1 cellular context compared by ENCODE assay signal in genomic region chr7:133081605-133082389, GRCh38.
TF ChIP-seq lines count a peak whose summit lies in the region.

Gene CHCHD3 (minus strand): TSS chr7:133082090. CDS start chr7:133081937, 153 bp downstream.

TF ChIP-seq in K562, 482 proteins besides CTCF, POLR2A, EP300 and RAD21 (continued from another document and continues in another):
- TF ChIP-seq SMARCE1 (IDR thresholded peaks at IDR 0.05), result no peak; the same call in 1 of the 2 replicates
- no peak for TF ChIP-seq ZNF347 (CRISPR knock-in tag; IDR thresholded peaks at IDR 0.05; ENCODE audit: low read depth)
- TF ChIP-seq HMG20A (CRISPR knock-in tag; conservative IDR thresholded peaks at IDR 0.05), result no peak
- peak; percentile 76 for TF ChIP-seq CHD2 (IDR thresholded peaks at IDR 0.05; ENCODE audit: low read depth, low read length)
- no peak for TF ChIP-seq FOXJ3 (CRISPR knock-in tag; IDR thresholded peaks at IDR 0.05)
- no peak for TF ChIP-seq FUS (optimal IDR thresholded peaks at IDR 0.05; ENCODE audit: low read depth, low read length)
- no peak for TF ChIP-seq ZNF316 (IDR thresholded peaks at IDR 0.05)
- TF ChIP-seq, protein P1, sequence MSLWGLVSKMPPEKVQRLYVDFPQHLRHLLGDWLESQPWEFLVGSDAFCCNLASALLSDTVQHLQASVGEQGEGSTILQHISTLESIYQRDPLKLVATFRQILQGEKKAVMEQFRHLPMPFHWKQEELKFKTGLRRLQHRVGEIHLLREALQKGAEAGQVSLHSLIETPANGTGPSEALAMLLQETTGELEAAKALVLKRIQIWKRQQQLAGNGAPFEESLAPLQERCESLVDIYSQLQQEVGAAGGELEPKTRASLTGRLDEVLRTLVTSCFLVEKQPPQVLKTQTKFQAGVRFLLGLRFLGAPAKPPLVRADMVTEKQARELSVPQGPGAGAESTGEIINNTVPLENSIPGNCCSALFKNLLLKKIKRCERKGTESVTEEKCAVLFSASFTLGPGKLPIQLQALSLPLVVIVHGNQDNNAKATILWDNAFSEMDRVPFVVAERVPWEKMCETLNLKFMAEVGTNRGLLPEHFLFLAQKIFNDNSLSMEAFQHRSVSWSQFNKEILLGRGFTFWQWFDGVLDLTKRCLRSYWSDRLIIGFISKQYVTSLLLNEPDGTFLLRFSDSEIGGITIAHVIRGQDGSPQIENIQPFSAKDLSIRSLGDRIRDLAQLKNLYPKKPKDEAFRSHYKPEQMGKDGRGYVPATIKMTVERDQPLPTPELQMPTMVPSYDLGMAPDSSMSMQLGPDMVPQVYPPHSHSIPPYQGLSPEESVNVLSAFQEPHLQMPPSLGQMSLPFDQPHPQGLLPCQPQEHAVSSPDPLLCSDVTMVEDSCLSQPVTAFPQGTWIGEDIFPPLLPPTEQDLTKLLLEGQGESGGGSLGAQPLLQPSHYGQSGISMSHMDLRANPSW (CRISPR knock-in tag; IDR thresholded peaks at IDR 0.05), result peak; percentile 45; the same call in 1 of the 2 replicates
- TF ChIP-seq FOXP4 (CRISPR knock-in tag; IDR thresholded peaks at IDR 0.05; ENCODE audit: borderline replicate concordance), result peak; percentile 72; the same call in 1 of the 2 replicates
- TF ChIP-seq DDX20 (tag; IDR thresholded peaks at IDR 0.05; ENCODE audit: low read depth), result no peak
- no peak; a peak in 1 of 4 replicates for TF ChIP-seq ETV6 (IDR thresholded peaks at IDR 0.05; ENCODE audit: borderline replicate concordance in 1 of 2, low read depth in 2 of 2, low read length in 1 of 2)
- no peak; the same call in 1 of the 2 replicates for TF ChIP-seq ETV6 (CRISPR knock-in tag; IDR thresholded peaks at IDR 0.05; ENCODE audit: borderline replicate concordance)
- no peak for TF ChIP-seq EGR1 (conservative IDR thresholded peaks at IDR 0.05)
- TF ChIP-seq NBN (IDR thresholded peaks at IDR 0.05; ENCODE audit: low read depth), result no peak
- TF ChIP-seq THAP7 (CRISPR knock-in tag; IDR thresholded peaks at IDR 0.05), result no peak
- no peak for TF ChIP-seq ZNF184 (CRISPR knock-in tag; IDR thresholded peaks at IDR 0.05)
- no peak for TF ChIP-seq ZNF239 (CRISPR knock-in tag; IDR thresholded peaks at IDR 0.05)
- TF ChIP-seq ZBTB26 (CRISPR knock-in tag; IDR thresholded peaks at IDR 0.05), result peak; percentile 71; the same call in 1 of the 2 replicates
- TF ChIP-seq, protein P2, sequence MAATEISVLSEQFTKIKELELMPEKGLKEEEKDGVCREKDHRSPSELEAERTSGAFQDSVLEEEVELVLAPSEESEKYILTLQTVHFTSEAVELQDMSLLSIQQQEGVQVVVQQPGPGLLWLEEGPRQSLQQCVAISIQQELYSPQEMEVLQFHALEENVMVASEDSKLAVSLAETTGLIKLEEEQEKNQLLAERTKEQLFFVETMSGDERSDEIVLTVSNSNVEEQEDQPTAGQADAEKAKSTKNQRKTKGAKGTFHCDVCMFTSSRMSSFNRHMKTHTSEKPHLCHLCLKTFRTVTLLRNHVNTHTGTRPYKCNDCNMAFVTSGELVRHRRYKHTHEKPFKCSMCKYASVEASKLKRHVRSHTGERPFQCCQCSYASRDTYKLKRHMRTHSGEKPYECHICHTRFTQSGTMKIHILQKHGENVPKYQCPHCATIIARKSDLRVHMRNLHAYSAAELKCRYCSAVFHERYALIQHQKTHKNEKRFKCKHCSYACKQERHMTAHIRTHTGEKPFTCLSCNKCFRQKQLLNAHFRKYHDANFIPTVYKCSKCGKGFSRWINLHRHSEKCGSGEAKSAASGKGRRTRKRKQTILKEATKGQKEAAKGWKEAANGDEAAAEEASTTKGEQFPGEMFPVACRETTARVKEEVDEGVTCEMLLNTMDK (IDR thresholded peaks at IDR 0.05; ENCODE audit: borderline replicate concordance, insufficient read depth, low read depth, low read length, poor library complexity, severe bottlenecking), result no peak
- no peak for TF ChIP-seq PPARD (CRISPR knock-in tag; IDR thresholded peaks at IDR 0.05)
- TF ChIP-seq CBX8 (IDR thresholded peaks at IDR 0.05; ENCODE audit: borderline replicate concordance, extremely low read depth, low read depth, low read length, poor library complexity, severe bottlenecking), result no peak
- peak; percentile 76 for TF ChIP-seq DIDO1 (tag; IDR thresholded peaks at IDR 0.05; ENCODE audit: low read depth)
- no peak; the same call in 1 of the 2 replicates for TF ChIP-seq HDAC6 (IDR thresholded peaks at IDR 0.05; ENCODE audit: low read depth, low read length)
- TF ChIP-seq ARID3A (IDR thresholded peaks at IDR 0.05; ENCODE audit: borderline replicate concordance, low read depth, low read length), result peak; percentile 67; the same call in 1 of the 2 replicates
- TF ChIP-seq, protein P3, sequence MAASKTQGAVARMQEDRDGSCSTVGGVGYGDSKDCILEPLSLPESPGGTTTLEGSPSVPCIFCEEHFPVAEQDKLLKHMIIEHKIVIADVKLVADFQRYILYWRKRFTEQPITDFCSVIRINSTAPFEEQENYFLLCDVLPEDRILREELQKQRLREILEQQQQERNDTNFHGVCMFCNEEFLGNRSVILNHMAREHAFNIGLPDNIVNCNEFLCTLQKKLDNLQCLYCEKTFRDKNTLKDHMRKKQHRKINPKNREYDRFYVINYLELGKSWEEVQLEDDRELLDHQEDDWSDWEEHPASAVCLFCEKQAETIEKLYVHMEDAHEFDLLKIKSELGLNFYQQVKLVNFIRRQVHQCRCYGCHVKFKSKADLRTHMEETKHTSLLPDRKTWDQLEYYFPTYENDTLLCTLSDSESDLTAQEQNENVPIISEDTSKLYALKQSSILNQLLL (CRISPR knock-in tag; IDR thresholded peaks at IDR 0.05; ENCODE audit: borderline replicate concordance), result no peak
- peak; percentile 63 for TF ChIP-seq TAF1 (IDR thresholded peaks at IDR 0.05; ENCODE audit: control insufficient read depth, extremely low read depth, insufficient read depth, low read length, severe bottlenecking)
- peak; percentile 66 for TF ChIP-seq CBFA2T2 (conservative IDR thresholded peaks at IDR 0.05)
- no peak for TF ChIP-seq MCM5 (IDR thresholded peaks at IDR 0.05; ENCODE audit: low read depth)
- no peak for TF ChIP-seq MEF2A (IDR thresholded peaks at IDR 0.05; ENCODE audit: control insufficient read depth, low read depth, low read length)
- TF ChIP-seq ZNF778 (CRISPR knock-in tag; IDR thresholded peaks at IDR 0.05), result no peak
- TF ChIP-seq CREB1 (IDR thresholded peaks at IDR 0.05), result peak; percentile 61
- peak; percentile 73 for TF ChIP-seq CREB1 (CRISPR knock-in tag; IDR thresholded peaks at IDR 0.05)
- no peak for TF ChIP-seq ZFP91 (CRISPR knock-in tag; IDR thresholded peaks at IDR 0.05)
- peak; percentile 93 for TF ChIP-seq GABPA (tag; conservative IDR thresholded peaks at IDR 0.05; ENCODE audit: low read depth)
- peak; percentile 95 for TF ChIP-seq SUPT5H (IDR thresholded peaks at IDR 0.05)
- no peak for TF ChIP-seq MCM7 (IDR thresholded peaks at IDR 0.05)
- TF ChIP-seq, protein P4, sequence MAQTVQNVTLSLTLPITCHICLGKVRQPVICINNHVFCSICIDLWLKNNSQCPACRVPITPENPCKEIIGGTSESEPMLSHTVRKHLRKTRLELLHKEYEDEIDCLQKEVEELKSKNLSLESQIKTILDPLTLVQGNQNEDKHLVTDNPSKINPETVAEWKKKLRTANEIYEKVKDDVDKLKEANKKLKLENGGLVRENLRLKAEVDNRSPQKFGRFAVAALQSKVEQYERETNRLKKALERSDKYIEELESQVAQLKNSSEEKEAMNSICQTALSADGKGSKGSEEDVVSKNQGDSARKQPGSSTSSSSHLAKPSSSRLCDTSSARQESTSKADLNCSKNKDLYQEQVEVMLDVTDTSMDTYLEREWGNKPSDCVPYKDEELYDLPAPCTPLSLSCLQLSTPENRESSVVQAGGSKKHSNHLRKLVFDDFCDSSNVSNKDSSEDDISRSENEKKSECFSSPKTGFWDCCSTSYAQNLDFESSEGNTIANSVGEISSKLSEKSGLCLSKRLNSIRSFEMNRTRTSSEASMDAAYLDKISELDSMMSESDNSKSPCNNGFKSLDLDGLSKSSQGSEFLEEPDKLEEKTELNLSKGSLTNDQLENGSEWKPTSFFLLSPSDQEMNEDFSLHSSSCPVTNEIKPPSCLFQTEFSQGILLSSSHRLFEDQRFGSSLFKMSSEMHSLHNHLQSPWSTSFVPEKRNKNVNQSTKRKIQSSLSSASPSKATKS (CRISPR knock-in tag; IDR thresholded peaks at IDR 0.05), result no peak
- no peak for TF ChIP-seq CHD1 (IDR thresholded peaks at IDR 0.05; ENCODE audit: low read length)
- TF ChIP-seq ELF4 (CRISPR knock-in tag; IDR thresholded peaks at IDR 0.05), result 0 out of 2 replicates have a peak, but pooled peaks have one; percentile 31
- TF ChIP-seq NFATC3 (IDR thresholded peaks at IDR 0.05), result no peak
- no peak for TF ChIP-seq ZNF507 (tag; conservative IDR thresholded peaks at IDR 0.05)
- TF ChIP-seq, protein P5, sequence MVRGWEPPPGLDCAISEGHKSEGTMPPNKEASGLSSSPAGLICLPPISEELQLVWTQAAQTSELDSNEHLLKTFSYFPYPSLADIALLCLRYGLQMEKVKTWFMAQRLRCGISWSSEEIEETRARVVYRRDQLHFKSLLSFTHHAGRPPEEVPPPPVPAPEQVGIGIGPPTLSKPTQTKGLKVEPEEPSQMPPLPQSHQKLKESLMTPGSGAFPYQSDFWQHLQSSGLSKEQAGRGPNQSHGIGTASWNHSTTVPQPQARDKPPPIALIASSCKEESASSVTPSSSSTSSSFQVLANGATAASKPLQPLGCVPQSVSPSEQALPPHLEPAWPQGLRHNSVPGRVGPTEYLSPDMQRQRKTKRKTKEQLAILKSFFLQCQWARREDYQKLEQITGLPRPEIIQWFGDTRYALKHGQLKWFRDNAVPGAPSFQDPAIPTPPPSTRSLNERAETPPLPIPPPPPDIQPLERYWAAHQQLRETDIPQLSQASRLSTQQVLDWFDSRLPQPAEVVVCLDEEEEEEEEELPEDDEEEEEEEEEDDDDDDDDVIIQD (CRISPR knock-in tag; IDR thresholded peaks at IDR 0.05), result 0 out of 2 replicates have a peak, but pooled peaks have one; percentile 67
- TF ChIP-seq PURB (CRISPR knock-in tag; IDR thresholded peaks at IDR 0.05; ENCODE audit: low read depth), result no peak
- no peak for TF ChIP-seq TARDBP (IDR thresholded peaks at IDR 0.05)
- TF ChIP-seq TAL1 (IDR thresholded peaks at IDR 0.05), result no peak
- no peak for TF ChIP-seq SRSF9 (IDR thresholded peaks at IDR 0.05; ENCODE audit: borderline replicate concordance, low read depth, low read length)
- no peak for TF ChIP-seq EWSR1 (IDR thresholded peaks at IDR 0.05; ENCODE audit: borderline replicate concordance, low read depth, partially characterized antibody)
- TF ChIP-seq HEY1 (CRISPR knock-in tag; IDR thresholded peaks at IDR 0.05; ENCODE audit: borderline replicate concordance), result no peak
- TF ChIP-seq RBFOX2 (IDR thresholded peaks at IDR 0.05; ENCODE audit: low read depth, low read length), result peak; percentile 95
- 0 out of 2 replicates have a peak, but pooled peaks have one; percentile 50 for TF ChIP-seq KDM2B (CRISPR knock-in tag; IDR thresholded peaks at IDR 0.05)
- TF ChIP-seq CCNT2 (IDR thresholded peaks at IDR 0.05; ENCODE audit: borderline replicate concordance, extremely low read depth, insufficient read length, low read depth, low read length), result peak; percentile 29
- no peak for TF ChIP-seq ZNF140 (CRISPR knock-in tag; IDR thresholded peaks at IDR 0.05)
- no peak for TF ChIP-seq NFXL1 (CRISPR knock-in tag; IDR thresholded peaks at IDR 0.05)
